In the genomic region with DNA sequence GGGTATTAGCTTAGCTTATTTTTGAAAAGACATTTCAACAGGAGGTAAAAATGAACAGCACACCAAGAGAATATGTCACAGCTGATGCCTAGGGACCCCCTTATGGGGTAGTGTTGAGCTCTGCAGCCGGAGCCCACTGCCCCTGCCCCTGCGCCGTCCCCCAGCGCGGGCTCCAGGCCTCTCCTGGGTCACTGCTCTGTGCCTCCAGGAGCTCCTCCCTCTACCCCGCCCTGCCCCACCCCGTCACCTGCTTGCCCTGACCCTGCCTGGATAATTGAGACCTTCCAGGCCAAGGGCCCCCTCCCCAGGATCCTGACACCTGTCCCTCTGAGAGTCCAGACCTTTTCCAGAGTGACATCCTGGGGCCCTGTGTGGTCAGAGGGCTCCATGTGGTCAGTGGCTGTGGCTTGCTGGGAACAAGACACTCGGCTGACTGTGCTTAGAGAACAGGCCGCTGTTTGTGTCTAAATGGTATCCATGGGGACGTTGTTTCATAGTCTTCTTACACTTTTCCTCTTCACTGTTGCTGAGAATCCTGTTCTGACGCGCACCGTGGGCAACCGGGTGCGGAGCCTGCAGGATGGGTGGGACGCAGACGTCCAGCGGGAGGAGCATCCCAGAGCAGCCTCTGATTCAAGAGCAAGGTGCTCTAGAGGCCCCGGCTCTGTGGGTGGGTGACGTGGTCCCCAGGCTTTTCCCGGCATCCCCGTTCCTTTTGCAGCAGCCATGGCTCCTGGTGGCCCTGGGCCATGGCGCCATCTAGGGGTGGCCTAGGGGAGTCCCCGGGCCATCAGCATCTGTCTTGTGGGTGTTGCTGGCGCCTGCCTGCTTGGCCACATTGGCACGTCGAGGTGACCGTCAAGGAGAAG, we compare ENCODE assay signal across 8 cellular contexts. TPM values are rescaled to one million over a fixed set of nuclear protein-coding genes. Genes with fewer than 3 reads are reported as not detected.
DNase-seq lines count a peak whose midpoint lies in the region; ATAC-seq and TF ChIP-seq lines count a peak whose summit lies in the region.

No MANE protein-coding gene starts in this region.

- TF ChIP-seq CTCF in left ventricle myocardium inferior (IDR thresholded peaks at IDR 0.05; ENCODE audit: borderline replicate concordance) (peak; percentile 75), spleen (IDR thresholded peaks at IDR 0.05 in 8 of 11, conservative IDR thresholded peaks at IDR 0.05 in 3 of 11) (peak; percentile 41 to 91 (median 75))

- H3K27me3 ChIP-seq in CD8-positive, alpha-beta memory T cell (ENCODE audit: insufficient read depth, low read length, poor library complexity, severe bottlenecking) = no peaks in the 10 kb centered on the region
- H3K27me3 ChIP-seq in left ventricle myocardium inferior (ENCODE audit: low read depth) = no peaks in the 10 kb centered on the region
- H3K27me3 ChIP-seq in spleen (replicated peaks in 1 of 7) = no peaks in the 10 kb centered on the region
- H3K27me3 ChIP-seq in MG63 = no peaks in the 10 kb centered on the region

- peaks cover 3 to 7% (median 7%) of the 10 kb centered on the region in 3 donors for H3K4me1 Mint-ChIP-seq in CD8-positive, alpha-beta memory T cell

- no peaks in the 10 kb centered on the region for H3K9me3 Mint-ChIP-seq in CD8-positive, alpha-beta memory T cell
- no peaks in the 10 kb centered on the region for H3K9me3 Mint-ChIP-seq in activated naive CD4-positive, alpha-beta T cell treated with anti-CD3 and anti-CD28 coated beads, Interleukin-2, amount 50 U/mL, for 72 hours

- peak overlapping the region in 2 of 8 donors; percentile 30 to 52 for H3K27ac Mint-ChIP-seq in CD8-positive, alpha-beta memory T cell
- peak overlapping the region; percentile 29 to 35 for H3K27ac Mint-ChIP-seq in activated naive CD4-positive, alpha-beta T cell treated with anti-CD3 and anti-CD28 coated beads, Interleukin-2, amount 50 U/mL, for 72 hours

- DNase-seq in CD8-positive, alpha-beta memory T cell = peak; percentile 42 to 65 (median 49)
- peak; percentile 23 for DNase-seq in NCI-H2196 treated with DMSO at 0.1 percent for 48 hours (lab: John Stamatoyannopoulos, UW; ENCODE audit: unreplicated experiment)
- peak; percentile 66 to 74 for DNase-seq in activated naive CD4-positive, alpha-beta T cell treated with anti-CD3 and anti-CD28 coated beads, Interleukin-2, amount 50 U/mL, for 72 hours (ENCODE audit: low spot score in 2 of 2)
- no peak for DNase-seq in left ventricle myocardium inferior
- DNase-seq in spleen = peak; percentile 86
- no peak for DNase-seq in NCI-H1092 treated with DMSO at 0.1 percent for 48 hours (lab: John Stamatoyannopoulos, UW)
- no peak for DNase-seq in MG63
- DNase-seq in SKM-1 (lab: John Stamatoyannopoulos, UW; ENCODE audit: unreplicated experiment) = no peak

- no peaks in the 10 kb centered on the region for H3K9me3 ChIP-seq in CD8-positive, alpha-beta memory T cell (ENCODE audit: low read length)
- H3K9me3 ChIP-seq in left ventricle myocardium inferior (replicated peaks) (no peaks in the 10 kb centered on the region), spleen (no peaks in the 10 kb centered on the region), MG63 (no peaks in the 10 kb centered on the region)

- H3K36me3 Mint-ChIP-seq in CD8-positive, alpha-beta memory T cell = peaks cover 0 to 5% (median 0%) of the 10 kb centered on the region in 3 donors
- no peaks in the 10 kb centered on the region for H3K36me3 Mint-ChIP-seq in activated naive CD4-positive, alpha-beta T cell treated with anti-CD3 and anti-CD28 coated beads, Interleukin-2, amount 50 U/mL, for 72 hours

- H3K4me3 Mint-ChIP-seq in CD8-positive, alpha-beta memory T cell = no peak overlapping the region

- no peaks in the 10 kb centered on the region for H3K36me3 ChIP-seq in CD8-positive, alpha-beta memory T cell (ENCODE audit: insufficient read depth, low read length)
- H3K36me3 ChIP-seq in left ventricle myocardium inferior = no peaks in the 10 kb centered on the region
- H3K36me3 ChIP-seq in spleen = peaks cover 0 to 6% (median 0%) of the 10 kb centered on the region in 6 donors
- no peaks in the 10 kb centered on the region for H3K36me3 ChIP-seq in MG63

- POLR2A ChIA-PET in CD8-positive, alpha-beta memory T cell (lab: Charles Lee) = no interaction called here

- peaks cover 0 to 1% of the 10 kb centered on the region in 2 donors for H3K27me3 Mint-ChIP-seq in CD8-positive, alpha-beta memory T cell

- ATAC-seq in activated naive CD4-positive, alpha-beta T cell treated with anti-CD3 and anti-CD28 coated beads, Interleukin-2, amount 50 U/mL, for 72 hours = peak; percentile 28 to 69

- 71 to 83% (median 73%) methylated on average over 16 to 28 of the region's 28 CpGs for WGBS in spleen, 5 donors

- H3K27ac ChIP-seq in CD8-positive, alpha-beta memory T cell (ENCODE audit: low read depth, low read length) = no peak overlapping the region
- H3K27ac ChIP-seq in left ventricle myocardium inferior (replicated peaks) = no peak overlapping the region
- peak overlapping the region in 1 of 8 donors; percentile 60 for H3K27ac ChIP-seq in spleen

- no peaks in the 10 kb centered on the region for H3K4me1 ChIP-seq in CD8-positive, alpha-beta memory T cell (ENCODE audit: insufficient read depth, low read length)
- peaks cover 3% of the 10 kb centered on the region for H3K4me1 ChIP-seq in left ventricle myocardium inferior
- H3K4me1 ChIP-seq in spleen = peaks cover 0 to 27% (median 18%) of the 10 kb centered on the region in 6 donors

- CTCF ChIA-PET in CD8-positive, alpha-beta memory T cell (lab: Charles Lee) = interaction anchor here (0.8 to 1.7 kb wide), 3 partner anchors 15 to 31 kb away, joined by 3 to 5 read pairs (median 4); no protein-coding TSS in a partner anchor

- intact Hi-C loops in left ventricle myocardium inferior (cut with micrococcal nuclease) = no loop called here
- intact Hi-C loops in spleen (cut with DNase I; ENCODE audit: low total_unique reads) = no loop called here

- no peak for TF ChIP-seq POLR2A in spleen (IDR thresholded peaks at IDR 0.05)

- H3K4me3 ChIP-seq in CD8-positive, alpha-beta memory T cell (ENCODE audit: low read length) = no peak overlapping the region
- H3K4me3 ChIP-seq in left ventricle myocardium inferior (no peak overlapping the region), spleen (no peak overlapping the region), MG63 (no peak overlapping the region)

RNA-seq across cellular contexts. Expression of a gene that starts 20.0 kb away (rescaled TPM):
- under 1 TPM; 0.11 to 0.22 TPM for total RNA-seq in CD8-positive, alpha-beta memory T cell
- 0.09 TPM for polyA plus RNA-seq in CD8-positive, alpha-beta memory T cell
- under 1 TPM; 0.33 to 0.71 TPM for total RNA-seq in activated naive CD4-positive, alpha-beta T cell treated with anti-CD3 and anti-CD28 coated beads, Interleukin-2, amount 50 U/mL, for 72 hours
- total RNA-seq in left ventricle myocardium inferior (0.14 TPM), spleen (1 to 10 TPM in 3 of 7 donors, under 1 TPM in 4; 0.49 to 1.5 (median 0.95) TPM)
- polyA plus RNA-seq in spleen = 1 to 10 TPM in 1 of 3 donors, under 1 TPM in 2; 0.15 to 1.8 (median 0.30) TPM
- not detected in 2 replicates for total RNA-seq in MG63 (2014; rRNA removed; shearing (Covaris generic); ENCODE audit: low replicate concordance)

RNA-seq across cellular contexts. Expression of a gene that starts 20.9 kb away (rescaled TPM):
- total RNA-seq in CD8-positive, alpha-beta memory T cell = 10 to 100 TPM; 12.3 to 13.3 TPM
- 22.8 TPM for polyA plus RNA-seq in CD8-positive, alpha-beta memory T cell
- 10 to 100 TPM; 12.1 to 13.0 TPM for total RNA-seq in activated naive CD4-positive, alpha-beta T cell treated with anti-CD3 and anti-CD28 coated beads, Interleukin-2, amount 50 U/mL, for 72 hours
- total RNA-seq in left ventricle myocardium inferior (10.3 TPM), spleen (10 to 100 TPM; 12.9 to 21.6 (median 15.3) TPM)
- 10 to 100 TPM in 2 of 3 donors, 1 to 10 TPM in 1; 8.1 to 20.9 (median 11.0) TPM for polyA plus RNA-seq in spleen
- 12.4 and 20.8 TPM in 2 replicates for total RNA-seq in MG63 (2014; rRNA removed; shearing (Covaris generic); ENCODE audit: low replicate concordance)

RNA-seq across cellular contexts. Expression of a gene that starts 25.4 kb away (rescaled TPM):
- 100 to 1,000 TPM; 129 TPM for total RNA-seq in CD8-positive, alpha-beta memory T cell
- polyA plus RNA-seq in CD8-positive, alpha-beta memory T cell = 97.4 TPM
- 100 to 1,000 TPM in 1 of 2 donors, 10 to 100 TPM in 1; 47.2 to 120 TPM for total RNA-seq in activated naive CD4-positive, alpha-beta T cell treated with anti-CD3 and anti-CD28 coated beads, Interleukin-2, amount 50 U/mL, for 72 hours
- total RNA-seq in left ventricle myocardium inferior (49.2 TPM), spleen (10 to 100 TPM; 39.6 to 78.4 (median 46.0) TPM)
- 100 to 1,000 TPM; 114 to 165 (median 133) TPM for polyA plus RNA-seq in spleen
- 145 and 183 TPM in 2 replicates for total RNA-seq in MG63 (2014; rRNA removed; shearing (Covaris generic); ENCODE audit: low replicate concordance)

RNA-seq across cellular contexts. Expression of a gene that starts 30.9 kb away (rescaled TPM):
- total RNA-seq in CD8-positive, alpha-beta memory T cell = 10 to 100 TPM; 59.3 to 64.8 TPM
- 24.9 TPM for polyA plus RNA-seq in CD8-positive, alpha-beta memory T cell
- 10 to 100 TPM; 33.7 to 52.0 TPM for total RNA-seq in activated naive CD4-positive, alpha-beta T cell treated with anti-CD3 and anti-CD28 coated beads, Interleukin-2, amount 50 U/mL, for 72 hours
- total RNA-seq in left ventricle myocardium inferior (181 TPM), spleen (10 to 100 TPM; 23.6 to 45.8 (median 36.1) TPM)
- 100 to 1,000 TPM in 1 of 3 donors, 10 to 100 TPM in 2; 56.5 to 106 (median 80.8) TPM for polyA plus RNA-seq in spleen
- total RNA-seq in MG63 (2014; rRNA removed; shearing (Covaris generic); ENCODE audit: low replicate concordance) = 22.2 and 50.3 TPM in 2 replicates

RNA-seq across cellular contexts. Expression of a gene that starts 38.4 kb away (rescaled TPM):
- total RNA-seq in CD8-positive, alpha-beta memory T cell = 10 to 100 TPM; 69.6 to 78.4 TPM
- polyA plus RNA-seq in CD8-positive, alpha-beta memory T cell = 1.4 TPM
- total RNA-seq in activated naive CD4-positive, alpha-beta T cell treated with anti-CD3 and anti-CD28 coated beads, Interleukin-2, amount 50 U/mL, for 72 hours = 100 to 1,000 TPM in 1 of 2 donors, 10 to 100 TPM in 1; 36.1 to 101 TPM
- total RNA-seq in left ventricle myocardium inferior (9.2 TPM), spleen (10 to 100 TPM in 6 of 7 donors, 1 to 10 TPM in 1; 7.9 to 30.2 (median 16.7) TPM)
- 10 to 100 TPM; 10.3 to 25.1 (median 22.1) TPM for polyA plus RNA-seq in spleen
- total RNA-seq in MG63 (2014; rRNA removed; shearing (Covaris generic); ENCODE audit: low replicate concordance) = 6.0 and 17.3 TPM in 2 replicates

Comparison
In these comparisons a context has a peak if more than half of its experiments do, and no peak if none do; other contexts are left out.
1. DNase-seq: peak in CD8-positive, alpha-beta memory T cell (5 of 5), NCI-H2196 treated with DMSO at 0.1 percent for 48 hours (single experiment), activated naive CD4-positive, alpha-beta T cell treated with anti-CD3 and anti-CD28 coated beads, Interleukin-2, amount 50 U/mL, for 72 hours (2 of 2) and spleen (single experiment); none in left ventricle myocardium inferior (single experiment), NCI-H1092 treated with DMSO at 0.1 percent for 48 hours (single experiment), MG63 (single experiment) and SKM-1 (single experiment).